26 cellular contexts compared by ENCODE assay signal in genomic region chr18:76436342-76436741, GRCh38.
"Had no signal": no experiment of that assay in that cellular context is flagged by ENCODE, and none has a peak within 500 bp of the region (broad histone marks: within the 10 kb centered on the region; RNA-seq: fewer than 3 reads in every experiment).

No MANE protein-coding gene starts in this region.

- H3K4me1 Mint-ChIP-seq: activated naive CD8-positive, alpha-beta T cell treated with anti-CD3 and anti-CD28 coated beads, Interleukin-2, amount 10 ng/mL, durations not matched to agents 7 days and 5 days; activated T-helper 17 cell treated with anti-CD3 and anti-CD28 coated beads, Interleukin-2, amount 50 U/mL, for 72 hours had no signal

- H3K27ac ChIP-seq: adrenal gland, Peyer's patch, RWPE1, SJSA1 had no signal

- H3K27me3 Mint-ChIP-seq: activated naive CD8-positive, alpha-beta T cell treated with anti-CD3 and anti-CD28 coated beads, Interleukin-2, amount 10 ng/mL, durations not matched to agents 7 days and 5 days; activated T-helper 17 cell treated with anti-CD3 and anti-CD28 coated beads, Interleukin-2, amount 50 U/mL, for 72 hours had no signal

- H3K9me3 ChIP-seq: adrenal gland, MG63, Peyer's patch, SJSA1 had no signal

- H3K27ac Mint-ChIP-seq: activated naive CD8-positive, alpha-beta T cell treated with anti-CD3 and anti-CD28 coated beads, Interleukin-2, amount 10 ng/mL, durations not matched to agents 7 days and 5 days; activated T-helper 17 cell treated with anti-CD3 and anti-CD28 coated beads, Interleukin-2, amount 50 U/mL, for 72 hours; T-helper 1 cell treated with Interleukin-12 subunit alpha and Interleukin-12 subunit beta and Interleukin-4 antibody, amounts not matched to agents 30 μg/mL and 1 μg/mL, for 36 hours had no signal

- DNase-seq: activated CD4-positive, alpha-beta T cell treated with anti-CD3 and anti-CD28 coated beads for 48 hours; activated CD4-positive, alpha-beta T cell treated with anti-CD3 and anti-CD28 coated beads, Interleukin-2, amount 50 U/mL, for 48 hours; activated CD4-positive, CD25-positive, alpha-beta regulatory T cell treated with anti-CD3 and anti-CD28 coated beads, Interleukin-2, amount 50 U/mL, for 72 hours; activated naive CD4-positive, alpha-beta T cell treated with anti-CD3 and anti-CD28 coated beads, Interleukin-2, amount 50 U/mL, for 16 hours; activated naive CD8-positive, alpha-beta T cell treated with anti-CD3 and anti-CD28 coated beads, Interleukin-2, amount 10 ng/mL, durations not matched to agents 7 days and 5 days; activated T-cell treated with anti-CD3 and anti-CD28 coated beads for 4 hours; anterior cingulate cortex; caudate nucleus; MG63; MV-4-11; NCI-H1092 treated with DMSO at 0.1 percent for 48 hours; NCI-H1436; NCI-H1694 treated with DMSO at 0.1 percent for 48 hours; NCI-H2081; NCI-H510A treated with DMSO at 0.1 percent for 48 hours; NCI-H69; NK-92 treated with Interleukin-12 subunit alpha and Interleukin-12 subunit beta, amount 100 ng/mL, for 24 hours; Peyer's patch; T-helper 9 cell had no signal

- H3K36me3 ChIP-seq: MG63 had no signal

- H3K4me3 Mint-ChIP-seq: activated naive CD8-positive, alpha-beta T cell treated with anti-CD3 and anti-CD28 coated beads, Interleukin-2, amount 10 ng/mL, durations not matched to agents 7 days and 5 days; activated T-helper 17 cell treated with anti-CD3 and anti-CD28 coated beads, Interleukin-2, amount 50 U/mL, for 72 hours; T-helper 1 cell treated with Interleukin-12 subunit alpha and Interleukin-12 subunit beta and Interleukin-4 antibody, amounts not matched to agents 30 μg/mL and 1 μg/mL, for 36 hours; WTC11 had no signal

- ATAC-seq: activated T-helper 17 cell treated with anti-CD3 and anti-CD28 coated beads, Interleukin-2, amount 50 U/mL, for 72 hours; SK-N-SH treated with all-trans-retinoic acid at 6 μM for 48 hours had no signal

- H3K4me3 ChIP-seq: adrenal gland, MG63, Peyer's patch, SJSA1 had no signal

- H3K4me1 ChIP-seq: adrenal gland, Peyer's patch, SJSA1 had no signal

- H3K27me3 ChIP-seq: adrenal gland, MG63, Peyer's patch, SJSA1 had no signal
